1 cellular context compared by ENCODE assay signal in the genomic region with DNA sequence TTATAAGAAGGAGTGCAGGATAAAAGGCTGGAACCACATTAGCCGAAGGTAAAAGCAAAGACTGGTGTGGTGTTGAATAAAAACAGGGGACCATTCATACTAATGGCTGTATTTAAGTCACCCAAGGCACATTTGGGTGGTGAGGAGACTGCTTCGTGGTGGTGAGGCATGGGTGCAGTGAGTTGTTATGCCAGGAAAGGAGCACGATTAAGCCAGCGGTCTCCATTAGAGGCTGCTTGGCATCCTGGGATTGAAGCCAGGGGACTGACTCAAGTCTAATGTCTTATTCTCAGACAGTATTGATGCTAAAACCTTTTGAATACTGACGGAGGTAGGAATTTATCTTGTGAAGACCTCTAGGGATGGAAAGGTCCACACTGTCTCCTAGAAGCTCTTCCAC.
TF ChIP-seq lines count a peak whose summit lies in the region.

No MANE protein-coding gene starts in this region.

TF ChIP-seq in HepG2, 621 proteins besides CTCF, POLR2A, EP300 and RAD21 (continued from another document):
- TF ChIP-seq ZHX2 (IDR thresholded peaks at IDR 0.05; ENCODE audit: low read depth) = no peak
- TF ChIP-seq ZHX2 (CRISPR knock-in tag; IDR thresholded peaks at IDR 0.05; ENCODE audit: borderline replicate concordance) = no peak
- TF ChIP-seq, protein P1, sequence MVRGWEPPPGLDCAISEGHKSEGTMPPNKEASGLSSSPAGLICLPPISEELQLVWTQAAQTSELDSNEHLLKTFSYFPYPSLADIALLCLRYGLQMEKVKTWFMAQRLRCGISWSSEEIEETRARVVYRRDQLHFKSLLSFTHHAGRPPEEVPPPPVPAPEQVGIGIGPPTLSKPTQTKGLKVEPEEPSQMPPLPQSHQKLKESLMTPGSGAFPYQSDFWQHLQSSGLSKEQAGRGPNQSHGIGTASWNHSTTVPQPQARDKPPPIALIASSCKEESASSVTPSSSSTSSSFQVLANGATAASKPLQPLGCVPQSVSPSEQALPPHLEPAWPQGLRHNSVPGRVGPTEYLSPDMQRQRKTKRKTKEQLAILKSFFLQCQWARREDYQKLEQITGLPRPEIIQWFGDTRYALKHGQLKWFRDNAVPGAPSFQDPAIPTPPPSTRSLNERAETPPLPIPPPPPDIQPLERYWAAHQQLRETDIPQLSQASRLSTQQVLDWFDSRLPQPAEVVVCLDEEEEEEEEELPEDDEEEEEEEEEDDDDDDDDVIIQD (CRISPR knock-in tag; IDR thresholded peaks at IDR 0.05; ENCODE audit: low read depth) = no peak
- no peak for TF ChIP-seq ZXDC (CRISPR knock-in tag; IDR thresholded peaks at IDR 0.05)
- no peak for TF ChIP-seq ARNTL (CRISPR knock-in tag; IDR thresholded peaks at IDR 0.05)
- no peak for TF ChIP-seq CREM (IDR thresholded peaks at IDR 0.05)
- no peak for TF ChIP-seq CREM (CRISPR knock-in tag; IDR thresholded peaks at IDR 0.05)
- TF ChIP-seq ZNF513 (CRISPR knock-in tag; conservative IDR thresholded peaks at IDR 0.05) = no peak
- no peak for TF ChIP-seq ZNF747 (CRISPR knock-in tag; IDR thresholded peaks at IDR 0.05; ENCODE audit: borderline replicate concordance)
